11 cellular contexts compared by ENCODE assay signal in the genomic region with DNA sequence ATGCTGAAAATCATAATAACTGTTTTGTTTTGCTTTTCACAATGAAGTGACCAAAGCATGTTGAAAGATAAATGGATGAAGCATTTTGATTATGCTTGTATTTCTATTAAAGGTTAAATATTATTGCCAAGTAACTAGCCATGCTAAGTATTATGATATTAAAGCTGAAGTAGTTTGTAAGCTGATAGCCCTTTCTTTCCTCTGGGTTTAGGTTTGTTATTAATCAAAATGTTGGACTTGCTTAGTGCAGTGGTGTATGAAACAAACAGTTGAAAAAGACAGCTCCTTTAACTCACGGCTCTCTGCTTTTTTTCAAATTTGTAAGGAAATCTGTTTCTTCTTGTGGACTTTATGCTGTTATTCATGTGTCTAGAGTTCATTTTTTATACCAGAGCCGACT.
"Had no signal": no experiment of that assay in that cellular context is flagged by ENCODE, and none has a peak within 500 bp of the region (broad histone marks: within the 10 kb centered on the region; RNA-seq: fewer than 3 reads in every experiment).

No MANE protein-coding gene starts in this region.

- FAIRE-seq: endothelial cell of umbilical vein had no signal

- DNase-seq: activated CD4-positive, alpha-beta T cell treated with anti-CD3 and anti-CD28 coated beads, Interleukin-2, amount 10 ng/mL, durations not matched to agents 7 days and 5 days; activated CD8-positive, alpha-beta memory T cell treated with anti-CD3 and anti-CD28 coated beads for 24 hours; activated gamma-delta T cell treated with Interleukin-2 at 50 U/mL for 16 hours; activated naive CD8-positive, alpha-beta T cell treated with anti-CD3 and anti-CD28 coated beads for 36 hours; central memory CD4-positive, alpha-beta T cell; effector CD4-positive, alpha-beta T cell; esophagus squamous epithelium; heart right ventricle; naive thymus-derived CD4-positive, alpha-beta T cell; substantia nigra had no signal
